Comparison of ENCODE assay signal across 1 cellular context in the genomic region with DNA sequence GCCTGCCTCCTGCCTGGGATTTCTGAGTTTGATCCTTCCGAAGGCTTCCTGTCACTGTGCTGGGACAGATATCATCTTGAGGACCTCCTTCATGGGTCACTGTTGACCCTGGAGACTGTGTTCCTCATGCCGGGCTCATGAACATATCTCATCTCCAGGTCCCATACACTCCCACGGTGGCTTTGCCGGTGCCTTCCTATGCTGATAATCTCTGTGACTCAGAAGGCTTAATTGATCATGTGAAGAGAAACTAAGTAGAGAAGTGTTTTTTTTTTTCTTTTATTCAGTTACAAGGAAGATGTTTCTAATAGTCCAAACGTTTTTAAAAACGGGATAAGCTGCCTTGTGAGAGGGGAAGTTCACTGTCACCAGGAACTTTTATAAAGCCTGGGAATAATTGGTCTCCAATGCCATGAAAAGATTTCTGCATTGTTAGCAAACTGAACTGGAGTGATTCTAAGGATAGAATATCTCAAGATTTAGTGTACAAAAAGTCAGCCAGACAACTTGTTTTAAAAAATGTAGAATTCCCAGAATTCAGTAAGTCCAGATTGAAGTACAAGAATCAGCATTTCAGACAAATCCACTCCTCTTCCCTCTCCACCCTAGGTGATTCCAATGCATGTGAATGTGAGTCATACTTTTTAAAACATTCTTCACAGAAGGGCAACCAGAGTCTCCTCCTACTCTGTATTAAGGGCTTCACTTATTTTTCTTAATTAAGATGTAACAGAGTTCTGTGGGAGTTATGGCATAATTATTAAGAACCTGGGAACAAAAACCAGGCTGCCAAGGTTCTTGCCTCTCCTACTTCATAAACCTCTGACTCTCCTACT.
A peak's percentile ranks its signal among the peaks of the same experiment; 100 is the strongest.
TF ChIP-seq lines count a peak whose summit lies in the region.

No MANE protein-coding gene starts in this region.

TF ChIP-seq in K562, 482 proteins besides CTCF, POLR2A, EP300 and RAD21 (continued from another document and continues in another):
- TF ChIP-seq JUND (IDR thresholded peaks at IDR 0.05; ENCODE audit: borderline replicate concordance, low read depth, low read length) (peak; percentile 92), JUND (tag; IDR thresholded peaks at IDR 0.05; ENCODE audit: borderline replicate concordance, low read depth, low read length) (peak; percentile 63; the same call in 1 of the 3 replicates), ARID1B (IDR thresholded peaks at IDR 0.05) (peak; percentile 91), FOXK2 (conservative IDR thresholded peaks at IDR 0.05 in 1 of 2, IDR thresholded peaks at IDR 0.05 in 1 of 2; ENCODE audit: low read depth in 2 of 2) (0 out of 4 replicates have a peak, but pooled peaks have one; percentile 18 to 34), TCF3 (CRISPR knock-in tag; IDR thresholded peaks at IDR 0.05) (peak; percentile 85), ZEB2 (IDR thresholded peaks at IDR 0.05) (peak; percentile 60; the same call in 1 of the 2 replicates), STAG1 (CRISPR knock-in tag; IDR thresholded peaks at IDR 0.05; ENCODE audit: borderline replicate concordance) (no peak), HMGN3 (IDR thresholded peaks at IDR 0.05; ENCODE audit: borderline replicate concordance, extremely low read depth, insufficient read length, low read depth, low read length) (peak; percentile 16), SMAD3 (CRISPR knock-in tag; conservative IDR thresholded peaks at IDR 0.05) (0 out of 2 replicates have a peak, but pooled peaks have one; percentile 24), KLF16 (IDR thresholded peaks at IDR 0.05) (peak; percentile 81), NFATC3 (IDR thresholded peaks at IDR 0.05) (no peak), TAF1 (IDR thresholded peaks at IDR 0.05; ENCODE audit: control insufficient read depth, extremely low read depth, insufficient read depth, low read length, severe bottlenecking) (peak; percentile 21), ZNF707 (CRISPR knock-in tag; conservative IDR thresholded peaks at IDR 0.05) (no peak), PTBP1 (IDR thresholded peaks at IDR 0.05; ENCODE audit: low read depth, low read length) (no peak), ZSCAN29 (IDR thresholded peaks at IDR 0.05) (no peak), NR2C1 (IDR thresholded peaks at IDR 0.05) (no peak), NR2C1 (tag; IDR thresholded peaks at IDR 0.05) (peak; percentile 36; the same call in 1 of the 2 replicates), MBD2 (IDR thresholded peaks at IDR 0.05; ENCODE audit: borderline replicate concordance, low read depth) (peak; percentile 61; the same call in 1 of the 2 replicates), NFYB (IDR thresholded peaks at IDR 0.05; ENCODE audit: extremely low read depth, insufficient read length) (no peak), ILF3 (IDR thresholded peaks at IDR 0.05; ENCODE audit: borderline replicate concordance) (no peak), STAT5A (IDR thresholded peaks at IDR 0.05; ENCODE audit: borderline replicate concordance, low read length) (peak; percentile 55; the same call in 1 of the 2 replicates), ZNF184 (CRISPR knock-in tag; IDR thresholded peaks at IDR 0.05) (no peak), ZNF124 (CRISPR knock-in tag; IDR thresholded peaks at IDR 0.05) (no peak), POLR3G (IDR thresholded peaks at IDR 0.05; ENCODE audit: extremely low read depth, insufficient read length, insufficient replicate concordance) (no peak), NCOR1 (IDR thresholded peaks at IDR 0.05) (peak; percentile 73), EP400 (IDR thresholded peaks at IDR 0.05) (no peak), PHB (CRISPR knock-in tag; IDR thresholded peaks at IDR 0.05) (no peak), FOXA3 (CRISPR knock-in tag; conservative IDR thresholded peaks at IDR 0.05 in 1 of 2, IDR thresholded peaks at IDR 0.05 in 1 of 2) (peak in 1 of 2 experiments; percentile 31; a peak in 1 of 4 replicates), NEUROD1 (IDR thresholded peaks at IDR 0.05; ENCODE audit: borderline replicate concordance, low read depth, low read length, partially characterized antibody) (peak; percentile 53), SMAD1 (IDR thresholded peaks at IDR 0.05; ENCODE audit: low read depth, low read length, partially characterized antibody) (no peak), RNF2 (IDR thresholded peaks at IDR 0.05) (peak; percentile 65; the same call in 1 of the 2 replicates), NONO (IDR thresholded peaks at IDR 0.05; ENCODE audit: low read depth in 2 of 2, low read length in 1 of 2) (0 out of 4 replicates have a peak, but pooled peaks of 1 of the 2 experiments have one; percentile 12), ELF4 (CRISPR knock-in tag; IDR thresholded peaks at IDR 0.05) (0 out of 2 replicates have a peak, but pooled peaks have one; percentile 63), CBFA2T2 (conservative IDR thresholded peaks at IDR 0.05) (peak; percentile 87), RHOXF2B (CRISPR knock-in tag; conservative IDR thresholded peaks at IDR 0.05) (no peak), FOS (IDR thresholded peaks at IDR 0.05; ENCODE audit: extremely low read depth, insufficient read length) (peak; percentile 20), OTX1 (CRISPR knock-in tag; IDR thresholded peaks at IDR 0.05) (no peak), SOX6 (IDR thresholded peaks at IDR 0.05) (peak; percentile 59), ZFP1 (CRISPR knock-in tag; IDR thresholded peaks at IDR 0.05) (no peak), YY1 (IDR thresholded peaks at IDR 0.05; ENCODE audit: borderline replicate concordance in 1 of 3, control insufficient read depth in 1 of 3, extremely low read depth in 1 of 3, insufficient read depth in 3 of 3, insufficient read length in 1 of 3, insufficient replicate concordance in 2 of 3, low read depth in 1 of 3, low read length in 2 of 3) (no peak), TRIM24 (IDR thresholded peaks at IDR 0.05) (peak; percentile 63 to 82; a peak in 3 of 4 replicates), RCOR1 (IDR thresholded peaks at IDR 0.05; ENCODE audit: borderline replicate concordance in 1 of 2, low read depth in 2 of 2, low read length in 2 of 2) (peak in 1 of 2 experiments; percentile 79; a peak in 3 of 4 replicates)
- TF ChIP-seq, protein P1, sequence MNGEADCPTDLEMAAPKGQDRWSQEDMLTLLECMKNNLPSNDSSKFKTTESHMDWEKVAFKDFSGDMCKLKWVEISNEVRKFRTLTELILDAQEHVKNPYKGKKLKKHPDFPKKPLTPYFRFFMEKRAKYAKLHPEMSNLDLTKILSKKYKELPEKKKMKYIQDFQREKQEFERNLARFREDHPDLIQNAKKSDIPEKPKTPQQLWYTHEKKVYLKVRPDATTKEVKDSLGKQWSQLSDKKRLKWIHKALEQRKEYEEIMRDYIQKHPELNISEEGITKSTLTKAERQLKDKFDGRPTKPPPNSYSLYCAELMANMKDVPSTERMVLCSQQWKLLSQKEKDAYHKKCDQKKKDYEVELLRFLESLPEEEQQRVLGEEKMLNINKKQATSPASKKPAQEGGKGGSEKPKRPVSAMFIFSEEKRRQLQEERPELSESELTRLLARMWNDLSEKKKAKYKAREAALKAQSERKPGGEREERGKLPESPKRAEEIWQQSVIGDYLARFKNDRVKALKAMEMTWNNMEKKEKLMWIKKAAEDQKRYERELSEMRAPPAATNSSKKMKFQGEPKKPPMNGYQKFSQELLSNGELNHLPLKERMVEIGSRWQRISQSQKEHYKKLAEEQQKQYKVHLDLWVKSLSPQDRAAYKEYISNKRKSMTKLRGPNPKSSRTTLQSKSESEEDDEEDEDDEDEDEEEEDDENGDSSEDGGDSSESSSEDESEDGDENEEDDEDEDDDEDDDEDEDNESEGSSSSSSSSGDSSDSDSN (IDR thresholded peaks at IDR 0.05; ENCODE audit: borderline replicate concordance in 1 of 2, low read depth in 2 of 2, low read length in 2 of 2), result 0 out of 4 replicates have a peak, but pooled peaks of 1 of the 2 experiments have one; percentile 23
- TF ChIP-seq, protein P2, sequence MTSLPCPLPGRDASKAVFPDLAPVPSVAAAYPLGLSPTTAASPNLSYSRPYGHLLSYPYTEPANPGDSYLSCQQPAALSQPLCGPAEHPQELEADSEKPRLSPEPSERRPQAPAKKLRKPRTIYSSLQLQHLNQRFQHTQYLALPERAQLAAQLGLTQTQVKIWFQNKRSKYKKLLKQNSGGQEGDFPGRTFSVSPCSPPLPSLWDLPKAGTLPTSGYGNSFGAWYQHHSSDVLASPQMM (CRISPR knock-in tag; IDR thresholded peaks at IDR 0.05), result no peak
- TF ChIP-seq, protein P3, sequence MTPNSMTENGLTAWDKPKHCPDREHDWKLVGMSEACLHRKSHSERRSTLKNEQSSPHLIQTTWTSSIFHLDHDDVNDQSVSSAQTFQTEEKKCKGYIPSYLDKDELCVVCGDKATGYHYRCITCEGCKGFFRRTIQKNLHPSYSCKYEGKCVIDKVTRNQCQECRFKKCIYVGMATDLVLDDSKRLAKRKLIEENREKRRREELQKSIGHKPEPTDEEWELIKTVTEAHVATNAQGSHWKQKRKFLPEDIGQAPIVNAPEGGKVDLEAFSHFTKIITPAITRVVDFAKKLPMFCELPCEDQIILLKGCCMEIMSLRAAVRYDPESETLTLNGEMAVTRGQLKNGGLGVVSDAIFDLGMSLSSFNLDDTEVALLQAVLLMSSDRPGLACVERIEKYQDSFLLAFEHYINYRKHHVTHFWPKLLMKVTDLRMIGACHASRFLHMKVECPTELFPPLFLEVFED (CRISPR knock-in tag; conservative IDR thresholded peaks at IDR 0.05), result 0 out of 2 replicates have a peak, but pooled peaks have one; percentile 30
- TF ChIP-seq, protein P4, sequence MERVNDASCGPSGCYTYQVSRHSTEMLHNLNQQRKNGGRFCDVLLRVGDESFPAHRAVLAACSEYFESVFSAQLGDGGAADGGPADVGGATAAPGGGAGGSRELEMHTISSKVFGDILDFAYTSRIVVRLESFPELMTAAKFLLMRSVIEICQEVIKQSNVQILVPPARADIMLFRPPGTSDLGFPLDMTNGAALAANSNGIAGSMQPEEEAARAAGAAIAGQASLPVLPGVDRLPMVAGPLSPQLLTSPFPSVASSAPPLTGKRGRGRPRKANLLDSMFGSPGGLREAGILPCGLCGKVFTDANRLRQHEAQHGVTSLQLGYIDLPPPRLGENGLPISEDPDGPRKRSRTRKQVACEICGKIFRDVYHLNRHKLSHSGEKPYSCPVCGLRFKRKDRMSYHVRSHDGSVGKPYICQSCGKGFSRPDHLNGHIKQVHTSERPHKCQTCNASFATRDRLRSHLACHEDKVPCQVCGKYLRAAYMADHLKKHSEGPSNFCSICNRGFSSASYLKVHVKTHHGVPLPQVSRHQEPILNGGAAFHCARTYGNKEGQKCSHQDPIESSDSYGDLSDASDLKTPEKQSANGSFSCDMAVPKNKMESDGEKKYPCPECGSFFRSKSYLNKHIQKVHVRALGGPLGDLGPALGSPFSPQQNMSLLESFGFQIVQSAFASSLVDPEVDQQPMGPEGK (CRISPR knock-in tag; IDR thresholded peaks at IDR 0.05; ENCODE audit: borderline replicate concordance), result no peak
- TF ChIP-seq, protein P5, sequence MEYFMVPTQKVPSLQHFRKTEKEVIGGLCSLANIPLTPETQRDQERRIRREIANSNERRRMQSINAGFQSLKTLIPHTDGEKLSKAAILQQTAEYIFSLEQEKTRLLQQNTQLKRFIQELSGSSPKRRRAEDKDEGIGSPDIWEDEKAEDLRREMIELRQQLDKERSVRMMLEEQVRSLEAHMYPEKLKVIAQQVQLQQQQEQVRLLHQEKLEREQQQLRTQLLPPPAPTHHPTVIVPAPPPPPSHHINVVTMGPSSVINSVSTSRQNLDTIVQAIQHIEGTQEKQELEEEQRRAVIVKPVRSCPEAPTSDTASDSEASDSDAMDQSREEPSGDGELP (CRISPR knock-in tag; IDR thresholded peaks at IDR 0.05; ENCODE audit: borderline replicate concordance), result 0 out of 2 replicates have a peak, but pooled peaks have one; percentile 14
- TF ChIP-seq, protein P6, sequence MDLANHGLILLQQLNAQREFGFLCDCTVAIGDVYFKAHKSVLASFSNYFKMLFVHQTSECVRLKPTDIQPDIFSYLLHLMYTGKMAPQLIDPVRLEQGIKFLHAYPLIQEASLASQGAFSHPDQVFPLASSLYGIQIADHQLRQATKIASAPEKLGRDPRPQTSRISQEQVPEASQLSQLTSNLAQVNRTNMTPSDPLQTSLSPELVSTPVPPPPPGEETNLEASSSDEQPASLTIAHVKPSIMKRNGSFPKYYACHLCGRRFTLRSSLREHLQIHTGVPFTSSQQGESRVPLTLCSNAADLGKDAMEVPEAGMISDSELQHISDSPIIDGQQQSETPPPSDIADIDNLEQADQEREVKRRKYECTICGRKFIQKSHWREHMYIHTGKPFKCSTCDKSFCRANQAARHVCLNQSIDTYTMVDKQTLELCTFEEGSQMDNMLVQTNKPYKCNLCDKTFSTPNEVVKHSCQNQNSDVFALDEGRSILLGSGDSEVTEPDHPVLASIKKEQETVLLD (IDR thresholded peaks at IDR 0.05), result peak; percentile 56
- TF ChIP-seq, protein P7, sequence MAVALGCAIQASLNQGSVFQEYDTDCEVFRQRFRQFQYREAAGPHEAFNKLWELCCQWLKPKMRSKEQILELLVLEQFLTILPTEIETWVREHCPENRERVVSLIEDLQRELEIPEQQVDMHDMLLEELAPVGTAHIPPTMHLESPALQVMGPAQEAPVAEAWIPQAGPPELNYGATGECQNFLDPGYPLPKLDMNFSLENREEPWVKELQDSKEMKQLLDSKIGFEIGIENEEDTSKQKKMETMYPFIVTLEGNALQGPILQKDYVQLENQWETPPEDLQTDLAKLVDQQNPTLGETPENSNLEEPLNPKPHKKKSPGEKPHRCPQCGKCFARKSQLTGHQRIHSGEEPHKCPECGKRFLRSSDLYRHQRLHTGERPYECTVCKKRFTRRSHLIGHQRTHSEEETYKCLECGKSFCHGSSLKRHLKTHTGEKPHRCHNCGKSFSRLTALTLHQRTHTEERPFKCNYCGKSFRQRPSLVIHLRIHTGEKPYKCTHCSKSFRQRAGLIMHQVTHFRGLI (CRISPR knock-in tag; IDR thresholded peaks at IDR 0.05), result no peak
- TF ChIP-seq, protein P8, sequence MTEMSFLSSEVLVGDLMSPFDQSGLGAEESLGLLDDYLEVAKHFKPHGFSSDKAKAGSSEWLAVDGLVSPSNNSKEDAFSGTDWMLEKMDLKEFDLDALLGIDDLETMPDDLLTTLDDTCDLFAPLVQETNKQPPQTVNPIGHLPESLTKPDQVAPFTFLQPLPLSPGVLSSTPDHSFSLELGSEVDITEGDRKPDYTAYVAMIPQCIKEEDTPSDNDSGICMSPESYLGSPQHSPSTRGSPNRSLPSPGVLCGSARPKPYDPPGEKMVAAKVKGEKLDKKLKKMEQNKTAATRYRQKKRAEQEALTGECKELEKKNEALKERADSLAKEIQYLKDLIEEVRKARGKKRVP (CRISPR knock-in tag; IDR thresholded peaks at IDR 0.05), result 0 out of 2 replicates have a peak, but pooled peaks have one; percentile 33
